Comparison of ENCODE assay signal across 8 cellular contexts in genomic region chr17:58317421-58318064, GRCh38. TPM values are rescaled to one million over a fixed set of nuclear protein-coding genes. Genes with fewer than 3 reads are reported as not detected.
DNase-seq lines count a peak whose midpoint lies in the region; ATAC-seq and TF ChIP-seq lines count a peak whose summit lies in the region.

No MANE protein-coding gene starts in this region.

- POLR2A ChIA-PET in activated CD4-positive, alpha-beta memory T cell treated with anti-CD3 and anti-CD28 coated beads, Interleukin-2, amount 10 ng/mL, durations not matched to agents 7 days and 5 days (lab: Charles Lee) = interaction anchor here (0.6 to 22.3 kb wide), 16 partner anchors 7 to 314 kb away, joined by 3 to 1460 read pairs (median 4); partner anchors contain the start of genes RNF43, SUPT4H1 and TSPOAP1

- DNase-seq in NCI-H1417 (lab: John Stamatoyannopoulos, UW) (peak in 2 of 3 experiments; percentile 26 to 31), NCI-H1417 treated with DMSO at 0.1 percent for 48 hours (lab: John Stamatoyannopoulos, UW) (no peak), NCI-H526 (lab: John Stamatoyannopoulos, UW) (peak; percentile 80 to 88), epithelial cell of esophagus (ENCODE audit: low read depth) (peak; percentile 85), omental fat pad (ENCODE audit: low spot score) (no peak)
- peak; percentile 78 for DNase-seq in activated CD4-positive, alpha-beta memory T cell treated with anti-CD3 and anti-CD28 coated beads, Interleukin-2, amount 10 ng/mL, durations not matched to agents 7 days and 5 days

- ATAC-seq in HG02870 (IDR thresholded peaks at IDR 0.05; ENCODE audit: unreplicated experiment) (peak; percentile 68), omental fat pad (ENCODE audit: low FRiP score) (peak; percentile 25), GM19397 (IDR thresholded peaks at IDR 0.05; ENCODE audit: unreplicated experiment) (no peak)

- peaks cover 40% of the 10 kb centered on the region for H3K36me3 Mint-ChIP-seq in activated CD4-positive, alpha-beta memory T cell treated with anti-CD3 and anti-CD28 coated beads, Interleukin-2, amount 10 ng/mL, durations not matched to agents 7 days and 5 days (ENCODE audit: low read depth)

- peaks cover 21% of the 10 kb centered on the region for H3K4me1 Mint-ChIP-seq in activated CD4-positive, alpha-beta memory T cell treated with anti-CD3 and anti-CD28 coated beads, Interleukin-2, amount 10 ng/mL, durations not matched to agents 7 days and 5 days

- no peaks in the 10 kb centered on the region for H3K27me3 Mint-ChIP-seq in activated CD4-positive, alpha-beta memory T cell treated with anti-CD3 and anti-CD28 coated beads, Interleukin-2, amount 10 ng/mL, durations not matched to agents 7 days and 5 days

- TF ChIP-seq CTCF in epithelial cell of esophagus (IDR thresholded peaks at IDR 0.05; ENCODE audit: insufficient read depth, low read depth, low read length, missing control alignments) = peak; percentile 93
- TF ChIP-seq CTCF in omental fat pad (IDR thresholded peaks at IDR 0.05) = no peak

- no peak overlapping the region for H3K4me3 ChIP-seq in epithelial cell of esophagus (ENCODE audit: low read length)

- no peaks in the 10 kb centered on the region for H3K9me3 Mint-ChIP-seq in activated CD4-positive, alpha-beta memory T cell treated with anti-CD3 and anti-CD28 coated beads, Interleukin-2, amount 10 ng/mL, durations not matched to agents 7 days and 5 days

- CTCF ChIA-PET in activated CD4-positive, alpha-beta memory T cell treated with anti-CD3 and anti-CD28 coated beads, Interleukin-2, amount 10 ng/mL, durations not matched to agents 7 days and 5 days (lab: Charles Lee) = interaction anchor here (0.5 to 4.3 kb wide), 49 partner anchors 9 to 687 kb away, joined by 3 to 91 read pairs (median 4); partner anchors contain the start of genes HSF5, MKS1, RNF43 and SUPT4H1

- no peak overlapping the region for H3K4me3 Mint-ChIP-seq in activated CD4-positive, alpha-beta memory T cell treated with anti-CD3 and anti-CD28 coated beads, Interleukin-2, amount 10 ng/mL, durations not matched to agents 7 days and 5 days

- H3K27ac Mint-ChIP-seq in activated CD4-positive, alpha-beta memory T cell treated with anti-CD3 and anti-CD28 coated beads, Interleukin-2, amount 10 ng/mL, durations not matched to agents 7 days and 5 days = peak overlapping the region; percentile 83

RNA-seq across cellular contexts. Expression of gene TSPOAP1, which starts 11.1 kb away (rescaled TPM):
- total RNA-seq in activated CD4-positive, alpha-beta memory T cell treated with anti-CD3 and anti-CD28 coated beads, Interleukin-2, amount 10 ng/mL, durations not matched to agents 7 days and 5 days = 10 to 100 TPM; 60.9 to 69.4 TPM
- total RNA-seq in omental fat pad = 10 to 100 TPM in 1 of 4 donors, 1 to 10 TPM in 3; 1.9 to 13.6 (median 5.4) TPM

RNA-seq across cellular contexts. Expression of gene SUPT4H1, which starts 34.5 kb away (rescaled TPM):
- total RNA-seq in activated CD4-positive, alpha-beta memory T cell treated with anti-CD3 and anti-CD28 coated beads, Interleukin-2, amount 10 ng/mL, durations not matched to agents 7 days and 5 days = 10 to 100 TPM; 85.8 to 91.0 TPM
- 10 to 100 TPM; 42.1 to 49.2 (median 47.3) TPM for total RNA-seq in omental fat pad

RNA-seq across cellular contexts. Expression of gene MPO, which starts 36.8 kb away (rescaled TPM):
- total RNA-seq in activated CD4-positive, alpha-beta memory T cell treated with anti-CD3 and anti-CD28 coated beads, Interleukin-2, amount 10 ng/mL, durations not matched to agents 7 days and 5 days = under 1 TPM; 0.08 to 0.38 TPM
- total RNA-seq in omental fat pad = under 1 TPM in 2 of 4 donors, not detected in 2; 0.19 to 0.84 TPM

Comparison
In these comparisons a context has a peak if more than half of its experiments do, and no peak if none do; other contexts are left out.
1. DNase-seq: peak in NCI-H1417 (2 of 3), NCI-H526 (2 of 2), activated CD4-positive, alpha-beta memory T cell treated with anti-CD3 and anti-CD28 coated beads, Interleukin-2, amount 10 ng/mL, durations not matched to agents 7 days and 5 days (single experiment) and epithelial cell of esophagus (single experiment); none in NCI-H1417 treated with DMSO at 0.1 percent for 48 hours (single experiment) and omental fat pad (single experiment).
2. RNA of gene TSPOAP1, which starts 11.1 kb away (total RNA-seq): 60.9 to 69.4 TPM in activated CD4-positive, alpha-beta memory T cell treated with anti-CD3 and anti-CD28 coated beads, Interleukin-2, amount 10 ng/mL, durations not matched to agents 7 days and 5 days; 1.9 to 13.6 TPM in omental fat pad; every median in the first group is over 4 times any median in the second.